18 cellular contexts compared by ENCODE assay signal in the genomic region with DNA sequence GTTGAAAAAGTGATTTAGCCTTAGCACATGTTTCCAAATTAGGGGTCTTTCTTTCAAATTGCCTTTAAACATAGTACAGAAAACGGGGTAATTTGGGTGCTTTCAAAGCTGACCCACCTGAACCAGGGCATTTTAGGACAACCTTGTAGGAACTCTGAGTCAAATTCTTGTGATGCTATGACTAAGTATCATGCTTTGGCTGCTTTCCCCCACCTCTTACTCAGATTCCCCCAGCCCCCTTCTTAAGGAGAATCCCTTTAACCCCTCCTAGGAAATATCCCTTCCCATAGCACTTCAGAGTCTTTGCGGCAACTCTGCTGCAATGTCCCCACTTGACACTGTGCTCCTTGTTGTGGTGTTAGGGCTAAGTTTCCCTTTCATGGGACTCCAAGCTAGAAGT. TPM values are rescaled to one million over a fixed set of nuclear protein-coding genes. Genes with fewer than 3 reads are reported as not detected.
DNase-seq lines count a peak whose midpoint lies in the region; ATAC-seq, FAIRE-seq and TF ChIP-seq lines count a peak whose summit lies in the region.
"Had no signal": no experiment of that assay in that cellular context is flagged by ENCODE, and none has a peak within 500 bp of the region (broad histone marks: within the 10 kb centered on the region; RNA-seq: fewer than 3 reads in every experiment).

No MANE protein-coding gene starts in this region.

- no peak overlapping the region for H3K27ac Mint-ChIP-seq in activated CD4-positive, alpha-beta T cell treated with anti-CD3 and anti-CD28 coated beads for 36 hours
- no peak overlapping the region for H3K27ac Mint-ChIP-seq in stimulated activated effector memory CD8-positive, alpha-beta T cell treated with anti-CD3 and anti-CD28 coated beads, Interleukin-12 subunit alpha, Interleukin-12 subunit beta, amount 100 ng/mL, for 72 hours
- H3K27ac Mint-ChIP-seq in stimulated activated memory B cell treated with anti-CD40 and anti-IgM and Interleukin-4, amounts not matched to agents 10 μg/mL and 1 μg/mL and 100 μg/mL, for 72 hours, result no peak overlapping the region
- H3K27ac Mint-ChIP-seq: activated CD4-positive, alpha-beta memory T cell treated with anti-CD3 and anti-CD28 coated beads for 36 hours; CD4-positive, alpha-beta T cell; endodermal cell had no signal

- FAIRE-seq in D721Med (lab: Jason Lieb, UNC), result no peak
- FAIRE-seq: frontal cortex had no signal

- peak; percentile 6 for DNase-seq in activated CD4-positive, alpha-beta T cell treated with anti-CD3 and anti-CD28 coated beads for 36 hours
- DNase-seq in activated CD4-positive, alpha-beta T cell treated with anti-CD3 and anti-CD28 coated beads, Interleukin-2, amount 50 U/mL, for 1 hour, result no peak
- DNase-seq in M059J (ENCODE audit: low read depth), result peak; percentile 77
- peak; percentile 60 for DNase-seq in choroid plexus epithelial cell (ENCODE audit: low read depth)
- no peak for DNase-seq in stimulated activated effector memory CD8-positive, alpha-beta T cell treated with anti-CD3 and anti-CD28 coated beads, Interleukin-12 subunit alpha, Interleukin-12 subunit beta, amount 100 ng/mL, for 72 hours (ENCODE audit: low spot score in 2 of 2)
- DNase-seq in D721Med (ENCODE audit: insufficient read length, low spot score), result no peak
- no peak for DNase-seq in HPDE6-E6E7 (ENCODE audit: extremely low spot score)
- DNase-seq: CD4-positive, alpha-beta T cell; DMS79; endodermal cell; MM.1S; NCI-H187; NK-92 treated with Interleukin-12 subunit alpha and Interleukin-12 subunit beta, amount 100 ng/mL, for 24 hours; stimulated activated CD4-positive, alpha-beta T cell treated with anti-CD3 and anti-CD28 coated beads, Interleukin-2, amount 100 ng/mL, for 48 hours; thyroid gland had no signal

- H3K36me3 Mint-ChIP-seq in activated CD4-positive, alpha-beta T cell treated with anti-CD3 and anti-CD28 coated beads for 36 hours (ENCODE audit: low read depth), result no peaks in the 10 kb centered on the region
- H3K36me3 Mint-ChIP-seq in stimulated activated effector memory CD8-positive, alpha-beta T cell treated with anti-CD3 and anti-CD28 coated beads, Interleukin-12 subunit alpha, Interleukin-12 subunit beta, amount 100 ng/mL, for 72 hours, result no peaks in the 10 kb centered on the region
- H3K36me3 Mint-ChIP-seq in stimulated activated memory B cell treated with anti-CD40 and anti-IgM and Interleukin-4, amounts not matched to agents 10 μg/mL and 1 μg/mL and 100 μg/mL, for 72 hours, result peaks cover 11% of the 10 kb centered on the region
- H3K36me3 Mint-ChIP-seq: activated CD4-positive, alpha-beta memory T cell treated with anti-CD3 and anti-CD28 coated beads for 36 hours had no signal

- CTCF ChIA-PET in activated CD4-positive, alpha-beta T cell treated with anti-CD3 and anti-CD28 coated beads for 36 hours (lab: Charles Lee), result no interaction called here

- no peak overlapping the region for H3K4me3 Mint-ChIP-seq in activated CD4-positive, alpha-beta T cell treated with anti-CD3 and anti-CD28 coated beads for 36 hours
- H3K4me3 Mint-ChIP-seq in stimulated activated effector memory CD8-positive, alpha-beta T cell treated with anti-CD3 and anti-CD28 coated beads, Interleukin-12 subunit alpha, Interleukin-12 subunit beta, amount 100 ng/mL, for 72 hours, result no peak overlapping the region
- H3K4me3 Mint-ChIP-seq in stimulated activated memory B cell treated with anti-CD40 and anti-IgM and Interleukin-4, amounts not matched to agents 10 μg/mL and 1 μg/mL and 100 μg/mL, for 72 hours, result no peak overlapping the region
- H3K4me3 Mint-ChIP-seq: activated CD4-positive, alpha-beta memory T cell treated with anti-CD3 and anti-CD28 coated beads for 36 hours; CD4-positive, alpha-beta T cell; endodermal cell had no signal

- no peak overlapping the region for H3K4me3 ChIP-seq in choroid plexus epithelial cell (ENCODE audit: low read depth, low read length)
- H3K4me3 ChIP-seq: thyroid gland had no signal

- H3K27me3 Mint-ChIP-seq in activated CD4-positive, alpha-beta T cell treated with anti-CD3 and anti-CD28 coated beads for 36 hours, result no peaks in the 10 kb centered on the region
- no peaks in the 10 kb centered on the region for H3K27me3 Mint-ChIP-seq in stimulated activated memory B cell treated with anti-CD40 and anti-IgM and Interleukin-4, amounts not matched to agents 10 μg/mL and 1 μg/mL and 100 μg/mL, for 72 hours
- H3K27me3 Mint-ChIP-seq: CD4-positive, alpha-beta T cell had no signal

- no peak for TF ChIP-seq CTCF in choroid plexus epithelial cell (conservative IDR thresholded peaks at IDR 0.05; ENCODE audit: low read depth, low read length)
- no peak for TF ChIP-seq CTCF in D721Med (IDR thresholded peaks at IDR 0.05; ENCODE audit: insufficient read depth, missing control alignments)

- intact Hi-C loops in activated CD4-positive, alpha-beta T cell treated with anti-CD3 and anti-CD28 coated beads for 36 hours (cut with DNase I, micrococcal nuclease), result no loop called here

- POLR2A ChIA-PET in activated CD4-positive, alpha-beta T cell treated with anti-CD3 and anti-CD28 coated beads for 36 hours (lab: Charles Lee), result interaction anchor here (0.6 kb wide), 1 partner anchor 38 kb away, joined by 6 read pairs; no protein-coding TSS in a partner anchor

- H3K4me1 Mint-ChIP-seq in activated CD4-positive, alpha-beta T cell treated with anti-CD3 and anti-CD28 coated beads for 36 hours, result peaks cover 7% of the 10 kb centered on the region
- no peaks in the 10 kb centered on the region for H3K4me1 Mint-ChIP-seq in stimulated activated effector memory CD8-positive, alpha-beta T cell treated with anti-CD3 and anti-CD28 coated beads, Interleukin-12 subunit alpha, Interleukin-12 subunit beta, amount 100 ng/mL, for 72 hours
- no peaks in the 10 kb centered on the region for H3K4me1 Mint-ChIP-seq in stimulated activated memory B cell treated with anti-CD40 and anti-IgM and Interleukin-4, amounts not matched to agents 10 μg/mL and 1 μg/mL and 100 μg/mL, for 72 hours

- peaks cover 10% of the 10 kb centered on the region for H3K9me3 Mint-ChIP-seq in activated CD4-positive, alpha-beta T cell treated with anti-CD3 and anti-CD28 coated beads for 36 hours (ENCODE audit: low read depth)
- H3K9me3 Mint-ChIP-seq in stimulated activated effector memory CD8-positive, alpha-beta T cell treated with anti-CD3 and anti-CD28 coated beads, Interleukin-12 subunit alpha, Interleukin-12 subunit beta, amount 100 ng/mL, for 72 hours, result peaks cover 2% of the 10 kb centered on the region
- peaks cover 7% of the 10 kb centered on the region for H3K9me3 Mint-ChIP-seq in stimulated activated memory B cell treated with anti-CD40 and anti-IgM and Interleukin-4, amounts not matched to agents 10 μg/mL and 1 μg/mL and 100 μg/mL, for 72 hours
- H3K9me3 Mint-ChIP-seq: activated CD4-positive, alpha-beta memory T cell treated with anti-CD3 and anti-CD28 coated beads for 36 hours had no signal

- ATAC-seq in activated CD4-positive, alpha-beta T cell treated with anti-CD3 and anti-CD28 coated beads for 36 hours, result peak; percentile 72
- peak; percentile 62 for ATAC-seq in stimulated activated effector memory CD8-positive, alpha-beta T cell treated with anti-CD3 and anti-CD28 coated beads, Interleukin-12 subunit alpha, Interleukin-12 subunit beta, amount 100 ng/mL, for 72 hours
- no peak for ATAC-seq in stimulated activated memory B cell treated with anti-CD40 and anti-IgM and Interleukin-4, amounts not matched to agents 10 μg/mL and 1 μg/mL and 100 μg/mL, for 72 hours

RNA-seq across cellular contexts. Expression of a gene that starts 18.6 kb away (rescaled TPM):
- total RNA-seq in activated CD4-positive, alpha-beta T cell treated with anti-CD3 and anti-CD28 coated beads for 36 hours, result 10 to 100 TPM; 21.9 to 32.7 TPM
- total RNA-seq in M059J (2014; rRNA removed; shearing (Covaris generic)), result 7.3 and 11.6 TPM in 2 replicates

Comparison
In these comparisons a context has a peak if more than half of its experiments do, and no peak if none do; other contexts are left out.
1. DNase-seq: peak in activated CD4-positive, alpha-beta T cell treated with anti-CD3 and anti-CD28 coated beads for 36 hours (single experiment), M059J (single experiment) and choroid plexus epithelial cell (single experiment); none in activated CD4-positive, alpha-beta T cell treated with anti-CD3 and anti-CD28 coated beads, Interleukin-2, amount 50 U/mL, for 1 hour (single experiment), stimulated activated effector memory CD8-positive, alpha-beta T cell treated with anti-CD3 and anti-CD28 coated beads, Interleukin-12 subunit alpha, Interleukin-12 subunit beta, amount 100 ng/mL, for 72 hours (0 of 2), D721Med (single experiment) and HPDE6-E6E7 (single experiment).